Comparison of ENCODE assay signal across 12 cellular contexts in the genomic region with DNA sequence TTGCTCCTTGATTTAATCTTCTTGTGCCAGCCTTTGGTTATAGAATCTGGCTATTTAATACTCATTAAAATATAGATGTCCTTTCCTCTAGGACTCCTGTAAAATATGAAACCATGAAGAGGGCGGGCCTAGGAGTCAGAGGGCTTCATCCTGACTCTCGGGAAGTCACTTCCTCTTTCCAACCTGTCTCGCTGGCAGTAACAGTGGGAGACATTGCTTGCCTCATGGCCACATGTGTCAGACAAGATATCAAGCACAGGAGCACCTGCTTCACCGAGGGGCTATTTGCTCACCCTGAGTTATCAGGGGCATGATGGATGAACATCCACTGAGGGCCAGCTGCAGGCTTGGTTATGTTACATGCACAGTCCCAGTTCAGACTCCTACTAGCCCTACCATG. TPM values are rescaled to one million over a fixed set of nuclear protein-coding genes. Genes with fewer than 3 reads are reported as not detected.
"Had no signal": no experiment of that assay in that cellular context is flagged by ENCODE, and none has a peak within 500 bp of the region (broad histone marks: within the 10 kb centered on the region; RNA-seq: fewer than 3 reads in every experiment).

No MANE protein-coding gene starts in this region.

- H3K4me1 Mint-ChIP-seq: activated CD4-positive, alpha-beta T cell treated with anti-CD3 and anti-CD28 coated beads, Interleukin-2, amount 10 ng/mL, durations not matched to agents 7 days and 5 days; activated naive CD8-positive, alpha-beta T cell treated with anti-CD3 and anti-CD28 coated beads for 36 hours; stimulated activated effector memory CD8-positive, alpha-beta T cell treated with anti-CD3 and anti-CD28 coated beads, Interleukin-12 subunit alpha, Interleukin-12 subunit beta, amount 100 ng/mL, for 72 hours had no signal

- H3K27me3 Mint-ChIP-seq: activated CD4-positive, alpha-beta T cell treated with anti-CD3 and anti-CD28 coated beads, Interleukin-2, amount 10 ng/mL, durations not matched to agents 7 days and 5 days; activated naive CD8-positive, alpha-beta T cell treated with anti-CD3 and anti-CD28 coated beads for 36 hours had no signal

- H3K9me3 Mint-ChIP-seq: activated CD4-positive, alpha-beta T cell treated with anti-CD3 and anti-CD28 coated beads, Interleukin-2, amount 10 ng/mL, durations not matched to agents 7 days and 5 days; activated naive CD8-positive, alpha-beta T cell treated with anti-CD3 and anti-CD28 coated beads for 36 hours; stimulated activated effector memory CD8-positive, alpha-beta T cell treated with anti-CD3 and anti-CD28 coated beads, Interleukin-12 subunit alpha, Interleukin-12 subunit beta, amount 100 ng/mL, for 72 hours had no signal

- H3K36me3 Mint-ChIP-seq: activated naive CD8-positive, alpha-beta T cell treated with anti-CD3 and anti-CD28 coated beads for 36 hours; stimulated activated effector memory CD8-positive, alpha-beta T cell treated with anti-CD3 and anti-CD28 coated beads, Interleukin-12 subunit alpha, Interleukin-12 subunit beta, amount 100 ng/mL, for 72 hours had no signal

- H3K27ac Mint-ChIP-seq: activated CD4-positive, alpha-beta T cell treated with anti-CD3 and anti-CD28 coated beads, Interleukin-2, amount 10 ng/mL, durations not matched to agents 7 days and 5 days; activated naive CD8-positive, alpha-beta T cell treated with anti-CD3 and anti-CD28 coated beads for 36 hours; brain; stimulated activated effector memory CD8-positive, alpha-beta T cell treated with anti-CD3 and anti-CD28 coated beads, Interleukin-12 subunit alpha, Interleukin-12 subunit beta, amount 100 ng/mL, for 72 hours had no signal

- DNase-seq: activated CD4-positive, alpha-beta T cell treated with anti-CD3 and anti-CD28 coated beads, Interleukin-2, amount 10 ng/mL, durations not matched to agents 7 days and 5 days; activated CD8-positive, alpha-beta memory T cell treated with anti-CD3 and anti-CD28 coated beads for 24 hours; activated naive CD8-positive, alpha-beta T cell treated with anti-CD3 and anti-CD28 coated beads for 36 hours; central memory CD4-positive, alpha-beta T cell; colonic mucosa; esophagus squamous epithelium; hippocampal formation; left lung; mammary epithelial cell had no signal

- ATAC-seq: left lung; stimulated activated effector memory CD8-positive, alpha-beta T cell treated with anti-CD3 and anti-CD28 coated beads, Interleukin-12 subunit alpha, Interleukin-12 subunit beta, amount 100 ng/mL, for 72 hours had no signal

- H3K4me3 Mint-ChIP-seq: activated CD4-positive, alpha-beta T cell treated with anti-CD3 and anti-CD28 coated beads, Interleukin-2, amount 10 ng/mL, durations not matched to agents 7 days and 5 days; activated naive CD8-positive, alpha-beta T cell treated with anti-CD3 and anti-CD28 coated beads for 36 hours; brain; stimulated activated effector memory CD8-positive, alpha-beta T cell treated with anti-CD3 and anti-CD28 coated beads, Interleukin-12 subunit alpha, Interleukin-12 subunit beta, amount 100 ng/mL, for 72 hours had no signal

RNA-seq across cellular contexts. Expression of gene SLIT1, which starts 31.0 kb away (rescaled TPM):
- total RNA-seq: esophagus squamous epithelium, fibroblast of villous mesenchyme, mammary epithelial cell had no signal
